ENCODE assay signal across 13 cellular contexts in the genomic region with DNA sequence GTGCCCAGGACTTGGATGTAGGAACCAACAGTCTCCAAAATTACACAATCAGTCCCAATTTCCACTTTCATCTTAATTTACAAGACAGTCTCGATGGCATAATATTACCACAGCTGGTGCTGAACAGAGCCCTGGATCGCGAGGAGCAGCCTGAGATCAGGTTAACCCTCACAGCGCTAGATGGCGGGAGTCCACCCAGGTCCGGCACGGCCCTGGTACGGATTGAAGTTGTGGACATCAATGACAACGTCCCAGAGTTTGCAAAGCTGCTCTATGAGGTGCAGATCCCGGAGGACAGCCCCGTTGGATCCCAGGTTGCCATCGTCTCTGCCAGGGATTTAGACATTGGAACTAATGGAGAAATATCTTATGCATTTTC. TPM values are rescaled to one million over a fixed set of nuclear protein-coding genes. Genes with fewer than 3 reads are reported as not detected.
DNase-seq lines count a peak whose midpoint lies in the region; ATAC-seq and TF ChIP-seq lines count a peak whose summit lies in the region.
"Had no signal": no experiment of that assay in that cellular context is flagged by ENCODE, and none has a peak within 500 bp of the region (broad histone marks: within the 10 kb centered on the region; RNA-seq: fewer than 3 reads in every experiment).

No MANE protein-coding gene starts in this region.

- H2BK120ac ChIP-seq in trophoblast cell (ENCODE audit: insufficient read depth, low read length, poor library complexity), result no peak overlapping the region

- no CpG with 5 or more reads among the region's 12 CpGs for WGBS in trophoblast cell (ENCODE audit: extremely low coverage, insufficient coverage, insufficient read length)
- 32% methylated on average over 12 of the region's 12 CpGs for WGBS in prostate gland

- H3K18ac ChIP-seq in trophoblast cell (ENCODE audit: low read length), result no peak overlapping the region

- H3K14ac ChIP-seq in trophoblast cell (ENCODE audit: low read length), result peak overlapping the region; percentile 3

- no peak overlapping the region for H4K8ac ChIP-seq in trophoblast cell (ENCODE audit: low read depth, low read length)

- H3K4me1 ChIP-seq in SJCRH30, result no peaks in the 10 kb centered on the region
- H3K4me1 ChIP-seq in left ventricle myocardium inferior, result no peaks in the 10 kb centered on the region
- H3K4me1 ChIP-seq in trophoblast cell (ENCODE audit: control insufficient read depth in 1 of 2, insufficient read depth in 2 of 2, low read length in 2 of 2), result peaks cover 0 to 5% of the 10 kb centered on the region in 2 experiments
- H3K4me1 ChIP-seq in prostate gland (replicated peaks), result no peaks in the 10 kb centered on the region

- H3K36me3 ChIP-seq in SJCRH30 (peaks cover 5% of the 10 kb centered on the region), left ventricle myocardium inferior (no peaks in the 10 kb centered on the region), trophoblast cell (ENCODE audit: control insufficient read depth in 1 of 2, insufficient read depth in 2 of 2, low read length in 2 of 2) (peaks cover 4 to 5% of the 10 kb centered on the region in 2 experiments), prostate gland (no peaks in the 10 kb centered on the region)

- no peak overlapping the region for H2BK5ac ChIP-seq in trophoblast cell (ENCODE audit: low read depth, low read length, poor library complexity)

- no peak overlapping the region for H3K27ac ChIP-seq in SJCRH30
- no peak overlapping the region for H3K27ac ChIP-seq in left ventricle myocardium inferior (replicated peaks)
- H3K27ac ChIP-seq in trophoblast cell (ENCODE audit: low read depth, low read length), result no peak overlapping the region
- no peak overlapping the region for H3K27ac ChIP-seq in prostate gland

- intact Hi-C loops in left ventricle myocardium inferior (cut with micrococcal nuclease) (no loop called here), prostate gland (cut with DNase I) (no loop called here)

- no peak overlapping the region for H2AK5ac ChIP-seq in trophoblast cell (ENCODE audit: low read length)

- no peak overlapping the region for H3K4ac ChIP-seq in trophoblast cell (ENCODE audit: low read depth, low read length)

- peak overlapping the region; percentile 65 for H3K4me3 ChIP-seq in SJCRH30
- H3K4me3 ChIP-seq in left ventricle myocardium inferior, result peak overlapping the region; percentile 54
- H3K4me3 ChIP-seq in trophoblast cell (ENCODE audit: low read depth, low read length), result no peak overlapping the region
- peak overlapping the region in 1 of 2 donors; percentile 32 for H3K4me3 ChIP-seq in prostate gland

- H3K4me2 ChIP-seq in trophoblast cell (ENCODE audit: low read length), result peak overlapping the region; percentile 65

- H3K9ac ChIP-seq in trophoblast cell (ENCODE audit: low read length), result no peak overlapping the region

- H4K91ac ChIP-seq in trophoblast cell (ENCODE audit: low read depth, low read length), result no peak overlapping the region

- TF ChIP-seq POLR2A in prostate gland (IDR thresholded peaks at IDR 0.05), result no peak

- H3K79me2 ChIP-seq in trophoblast cell (ENCODE audit: control insufficient read depth, insufficient read depth, low read length, poor library complexity), result peaks cover 2% of the 10 kb centered on the region

- peak overlapping the region; percentile 1 for H4K12ac ChIP-seq in trophoblast cell (ENCODE audit: low read depth, low read length)

- DNase-seq in Daoy (ENCODE audit: low read depth) (peak; percentile 9), SJCRH30 (peak in 1 of 2 experiments; percentile 17), left ventricle myocardium inferior (no peak), trophoblast cell (no peak), prostate gland (ENCODE audit: low spot score) (no peak), DMS114 treated with DMSO at 0.1 percent for 48 hours (lab: John Stamatoyannopoulos, UW; ENCODE audit: unreplicated experiment) (no peak), EL (no peak)
- DNase-seq: activated CD8-positive, alpha-beta T cell treated with anti-CD3 and anti-CD28 coated beads, Interleukin-2, amount 10 ng/mL, durations not matched to agents 7 days and 5 days; CD4-positive, CD25-positive, alpha-beta regulatory T cell; cortex of kidney; T-helper 2 cell had no signal

- TF ChIP-seq CTCF in left ventricle myocardium inferior (IDR thresholded peaks at IDR 0.05; ENCODE audit: borderline replicate concordance), result no peak
- no peak for TF ChIP-seq CTCF in prostate gland (IDR thresholded peaks at IDR 0.05)

- no peak overlapping the region for H3K23ac ChIP-seq in trophoblast cell (ENCODE audit: low read length)

- no peak overlapping the region for H2BK12ac ChIP-seq in trophoblast cell (ENCODE audit: low read length)

- H3K27me3 ChIP-seq in SJCRH30 (no peaks in the 10 kb centered on the region), left ventricle myocardium inferior (ENCODE audit: low read depth) (peaks cover 75% of the 10 kb centered on the region), trophoblast cell (ENCODE audit: insufficient read depth, low read length) (no peaks in the 10 kb centered on the region), prostate gland (replicated peaks; ENCODE audit: insufficient read depth) (peaks cover 11% of the 10 kb centered on the region)

- H3K79me1 ChIP-seq in trophoblast cell (ENCODE audit: low read length), result peaks cover 4% of the 10 kb centered on the region

- no peak for ATAC-seq in GM18861 (IDR thresholded peaks at IDR 0.05; ENCODE audit: unreplicated experiment)
- ATAC-seq: activated CD8-positive, alpha-beta T cell treated with anti-CD3 and anti-CD28 coated beads, Interleukin-2, amount 10 ng/mL, durations not matched to agents 7 days and 5 days had no signal

- H3K9me3 ChIP-seq in SJCRH30 (replicated peaks) (no peaks in the 10 kb centered on the region; the same call in 1 of the 2 replicates), left ventricle myocardium inferior (replicated peaks) (peaks cover 69% of the 10 kb centered on the region), trophoblast cell (ENCODE audit: insufficient read depth, low read depth, low read length) (peaks cover 2% of the 10 kb centered on the region), prostate gland (peaks cover 5% of the 10 kb centered on the region)

- no peak overlapping the region for H2AFZ ChIP-seq in trophoblast cell (ENCODE audit: insufficient read depth, low read length, poor library complexity)

RNA-seq across cellular contexts. Expression of a gene that starts 0.8 kb away (rescaled TPM):
- total RNA-seq in Daoy (2014; rRNA removed; shearing (Covaris generic)), result 12.1 and 22.4 TPM in 2 replicates
- total RNA-seq in SJCRH30 (2014; rRNA removed; shearing (Covaris generic)), result 24.4 and 24.6 TPM in 2 replicates
- total RNA-seq in left ventricle myocardium inferior, result 1.1 TPM
- 24.3 and 24.9 TPM in 2 replicates for polyA plus RNA-seq in trophoblast cell (2013)
- 10 to 100 TPM; 12.6 to 23.0 TPM for total RNA-seq in prostate gland
- total RNA-seq: activated CD8-positive, alpha-beta T cell treated with anti-CD3 and anti-CD28 coated beads, Interleukin-2, amount 10 ng/mL, durations not matched to agents 7 days and 5 days; CD4-positive, CD25-positive, alpha-beta regulatory T cell had no signal
- polyA plus RNA-seq: CD4-positive, CD25-positive, alpha-beta regulatory T cell had no signal

RNA-seq across cellular contexts. Expression of a gene that starts 5.0 kb away (rescaled TPM):
- 0.11 and 0.24 TPM in 2 replicates for total RNA-seq in Daoy (2014; rRNA removed; shearing (Covaris generic))
- 1.3 and 1.6 TPM in 2 replicates for total RNA-seq in SJCRH30 (2014; rRNA removed; shearing (Covaris generic))
- 0.77 TPM for total RNA-seq in left ventricle myocardium inferior
- 0.87 and 1.1 TPM in 2 replicates for polyA plus RNA-seq in trophoblast cell (2013)
- 1 to 10 TPM; 2.5 to 6.5 TPM for total RNA-seq in prostate gland
- total RNA-seq: activated CD8-positive, alpha-beta T cell treated with anti-CD3 and anti-CD28 coated beads, Interleukin-2, amount 10 ng/mL, durations not matched to agents 7 days and 5 days; CD4-positive, CD25-positive, alpha-beta regulatory T cell; HT1080 had no signal
- polyA plus RNA-seq: CD4-positive, CD25-positive, alpha-beta regulatory T cell had no signal

RNA-seq across cellular contexts. Expression of a gene that starts 26.4 kb away (rescaled TPM):
- total RNA-seq in Daoy (2014; rRNA removed; shearing (Covaris generic)), result 0.51 TPM in 2 replicates
- total RNA-seq in SJCRH30 (2014; rRNA removed; shearing (Covaris generic)), result 0.25 and 0.42 TPM in 2 replicates
- total RNA-seq in left ventricle myocardium inferior, result 0.80 TPM
- polyA plus RNA-seq in trophoblast cell (2013), result 0.43 and 0.52 TPM in 2 replicates
- 1 to 10 TPM; 1.4 to 1.7 TPM for total RNA-seq in prostate gland
- total RNA-seq: activated CD8-positive, alpha-beta T cell treated with anti-CD3 and anti-CD28 coated beads, Interleukin-2, amount 10 ng/mL, durations not matched to agents 7 days and 5 days; CD4-positive, CD25-positive, alpha-beta regulatory T cell; HT1080 had no signal
- polyA plus RNA-seq: CD4-positive, CD25-positive, alpha-beta regulatory T cell had no signal

RNA-seq across cellular contexts. Expression of a gene that starts 39.8 kb away (rescaled TPM):
- 20.6 and 21.7 TPM in 2 replicates for total RNA-seq in Daoy (2014; rRNA removed; shearing (Covaris generic))
- total RNA-seq in SJCRH30 (2014; rRNA removed; shearing (Covaris generic)), result 20.4 and 23.8 TPM in 2 replicates
- total RNA-seq in left ventricle myocardium inferior, result 2.3 TPM
- polyA plus RNA-seq in trophoblast cell (2013), result 4.0 and 4.4 TPM in 2 replicates
- 10 to 100 TPM in 1 of 2 donors, 1 to 10 TPM in 1; 5.3 to 11.3 TPM for total RNA-seq in prostate gland
- total RNA-seq: activated CD8-positive, alpha-beta T cell treated with anti-CD3 and anti-CD28 coated beads, Interleukin-2, amount 10 ng/mL, durations not matched to agents 7 days and 5 days; CD4-positive, CD25-positive, alpha-beta regulatory T cell had no signal

RNA-seq across cellular contexts. Expression of a gene that starts 44.1 kb away (rescaled TPM):
- 0.06 TPM in 1 of 2 replicates, not detected in the other for total RNA-seq in Daoy (2014; rRNA removed; shearing (Covaris generic))
- not detected in 2 replicates for total RNA-seq in SJCRH30 (2014; rRNA removed; shearing (Covaris generic))
- total RNA-seq in left ventricle myocardium inferior (not detected), prostate gland (not detected)
- not detected in 2 replicates for polyA plus RNA-seq in trophoblast cell (2013)
- total RNA-seq: activated CD8-positive, alpha-beta T cell treated with anti-CD3 and anti-CD28 coated beads, Interleukin-2, amount 10 ng/mL, durations not matched to agents 7 days and 5 days; CD4-positive, CD25-positive, alpha-beta regulatory T cell; HT1080 had no signal
- polyA plus RNA-seq: CD4-positive, CD25-positive, alpha-beta regulatory T cell had no signal
